ENCODE assay signal across 17 cellular contexts in genomic region chr10:58806970-58807630, GRCh38.
A peak's percentile ranks its signal among the peaks of the same experiment; 100 is the strongest.
DNase-seq lines count a peak whose midpoint lies in the region; ATAC-seq and TF ChIP-seq lines count a peak whose summit lies in the region.
"Had no signal": no experiment of that assay in that cellular context is flagged by ENCODE, and none has a peak within 500 bp of the region (broad histone marks: within the 10 kb centered on the region; RNA-seq: fewer than 3 reads in every experiment).

No MANE protein-coding gene starts in this region.

- intact Hi-C loops in left ventricle myocardium superior (cut with micrococcal nuclease), result no loop called here

- no peak overlapping the region for H3K4me3 ChIP-seq in right atrium auricular region
- no peak overlapping the region for H3K4me3 ChIP-seq in hepatocyte
- H3K4me3 ChIP-seq in effector memory CD4-positive, alpha-beta T cell (ENCODE audit: insufficient read depth, low read depth, low read length, poor library complexity, severe bottlenecking), result no peak overlapping the region
- H3K4me3 ChIP-seq in mesendoderm (ENCODE audit: low read length), result no peak overlapping the region
- H3K4me3 ChIP-seq: ovary, sigmoid colon, upper lobe of left lung had no signal

- peak; percentile 41 for ATAC-seq in left ventricle myocardium superior
- ATAC-seq: activated T-cell treated with anti-CD3 and anti-CD28 coated beads, Interleukin-2, amount 50 U/mL, for 4 hours; T-cell had no signal

- no peak overlapping the region for H2BK120ac ChIP-seq in mesendoderm (ENCODE audit: low read depth, low read length)

- H3K9ac ChIP-seq in mesendoderm (ENCODE audit: low read length), result no peak overlapping the region

- H3K4me2 ChIP-seq in hepatocyte (no peak overlapping the region), mesendoderm (ENCODE audit: low read length) (no peak overlapping the region)

- no peaks in the 10 kb centered on the region for H3K9me2 ChIP-seq in hepatocyte (replicated peaks; ENCODE audit: insufficient read depth)

- H3K27me3 ChIP-seq in right atrium auricular region (no peaks in the 10 kb centered on the region), hepatocyte (no peaks in the 10 kb centered on the region), mesendoderm (ENCODE audit: insufficient read depth, low read length, poor library complexity) (no peaks in the 10 kb centered on the region)
- no peaks in the 10 kb centered on the region for H3K27me3 ChIP-seq in effector memory CD4-positive, alpha-beta T cell (replicated peaks; ENCODE audit: control insufficient read depth, insufficient read depth, low read length, poor library complexity, severe bottlenecking)
- H3K27me3 ChIP-seq: ovary, sigmoid colon, upper lobe of left lung had no signal

- no peaks in the 10 kb centered on the region for H3K4me1 ChIP-seq in right atrium auricular region
- peaks cover 9% of the 10 kb centered on the region for H3K4me1 ChIP-seq in hepatocyte (ENCODE audit: insufficient read depth)
- H3K4me1 ChIP-seq in effector memory CD4-positive, alpha-beta T cell (ENCODE audit: control insufficient read depth, insufficient read depth, low read length, poor library complexity, severe bottlenecking), result no peaks in the 10 kb centered on the region
- no peaks in the 10 kb centered on the region for H3K4me1 ChIP-seq in mesendoderm (ENCODE audit: control insufficient read depth, low read depth, low read length)
- H3K4me1 ChIP-seq: sigmoid colon, upper lobe of left lung had no signal

- WGBS in hepatocyte (ENCODE audit: low lambda C conversion rate, missing lambda C conversion rate), result 98% methylated on average over 4 of the region's 4 CpGs
- 100% methylated on average over 1 of the region's 4 CpGs for WGBS in mesendoderm (ENCODE audit: extremely low coverage, insufficient coverage, low lambda C conversion rate)

- no peak overlapping the region for H4K5ac ChIP-seq in mesendoderm (ENCODE audit: low read length)

- no peaks in the 10 kb centered on the region for H4K20me1 ChIP-seq in hepatocyte (ENCODE audit: insufficient read depth, poor library complexity, severe bottlenecking)

- no peak for TF ChIP-seq CTCF in right atrium auricular region (IDR thresholded peaks at IDR 0.05)
- no peak for TF ChIP-seq CTCF in hepatocyte (IDR thresholded peaks at IDR 0.05; ENCODE audit: poor library complexity)

- H3K36me3 ChIP-seq in right atrium auricular region (no peaks in the 10 kb centered on the region), hepatocyte (replicated peaks; ENCODE audit: insufficient read depth, low read depth) (no peaks in the 10 kb centered on the region), mesendoderm (ENCODE audit: control insufficient read depth, insufficient read depth, low read length) (no peaks in the 10 kb centered on the region)
- no peaks in the 10 kb centered on the region for H3K36me3 ChIP-seq in effector memory CD4-positive, alpha-beta T cell (ENCODE audit: control insufficient read depth, insufficient read depth, low read length)
- H3K36me3 ChIP-seq: ovary, upper lobe of left lung had no signal

- H2AK5ac ChIP-seq in mesendoderm (ENCODE audit: low read length), result no peak overlapping the region

- no peaks in the 10 kb centered on the region for H3K9me3 ChIP-seq in right atrium auricular region
- H3K9me3 ChIP-seq in hepatocyte (ENCODE audit: low read depth), result no peaks in the 10 kb centered on the region
- no peaks in the 10 kb centered on the region for H3K9me3 ChIP-seq in effector memory CD4-positive, alpha-beta T cell (ENCODE audit: control insufficient read depth, low read length)
- H3K9me3 ChIP-seq: ovary, sigmoid colon, upper lobe of left lung had no signal

- no peak overlapping the region for H3K56ac ChIP-seq in mesendoderm (ENCODE audit: low read length)

- no peak overlapping the region for H3K23ac ChIP-seq in mesendoderm (ENCODE audit: low read length)

- H3K27ac ChIP-seq in right atrium auricular region, result peak overlapping the region in 1 of 2 donors; percentile 27
- peak overlapping the region; percentile 30 for H3K27ac ChIP-seq in hepatocyte
- H3K27ac ChIP-seq in effector memory CD4-positive, alpha-beta T cell (ENCODE audit: insufficient read depth, low read length, poor library complexity, severe bottlenecking), result no peak overlapping the region
- H3K27ac ChIP-seq in mesendoderm (ENCODE audit: low read depth, low read length), result no peak overlapping the region
- H3K27ac ChIP-seq: sigmoid colon, upper lobe of left lung had no signal

- no peak overlapping the region for H3K18ac ChIP-seq in mesendoderm (ENCODE audit: low read length)

- H3K4ac ChIP-seq in mesendoderm (ENCODE audit: low read depth, low read length), result no peak overlapping the region

- H2BK5ac ChIP-seq in mesendoderm (ENCODE audit: low read length), result no peak overlapping the region

- H4K8ac ChIP-seq in mesendoderm (ENCODE audit: low read depth, low read length), result no peak overlapping the region

- H2BK15ac ChIP-seq in mesendoderm (replicated peaks; ENCODE audit: low read depth), result no peak overlapping the region

- DNase-seq in left ventricle myocardium superior, result no peak
- DNase-seq in right atrium auricular region (ENCODE audit: low spot score), result no peak
- peak; percentile 11 for DNase-seq in RPMI7951 (ENCODE audit: low read depth)
- DNase-seq in hepatocyte (ENCODE audit: low spot score), result no peak
- no peak for DNase-seq in effector memory CD4-positive, alpha-beta T cell
- DNase-seq in mesendoderm, result no peak
- no peak for DNase-seq in HT-29 (ENCODE audit: low spot score)
- no peak for DNase-seq in cerebellar nuclear complex (lab: John Stamatoyannopoulos, UW)
- DNase-seq: activated CD4-positive, alpha-beta T cell treated with anti-CD3 and anti-CD28 coated beads for 1 hour; activated naive CD4-positive, alpha-beta T cell treated with anti-CD3 and anti-CD28 coated beads for 36 hours; activated T-cell treated with anti-CD3 and anti-CD28 coated beads, Interleukin-2, amount 50 U/mL, for 4 hours; hypothalamus; SHP77 treated with DMSO at 0.1 percent for 48 hours; sigmoid colon; T-cell; upper lobe of left lung had no signal

- H2AFZ ChIP-seq in hepatocyte, result no peak overlapping the region

- no peaks in the 10 kb centered on the region for H3K79me1 ChIP-seq in mesendoderm (ENCODE audit: low read length)

- H3K79me2 ChIP-seq in hepatocyte (no peaks in the 10 kb centered on the region), mesendoderm (ENCODE audit: control insufficient read depth, insufficient read depth, low read length) (no peaks in the 10 kb centered on the region)
